In genomic region chr16:67942510-67943255, GRCh38 we compare ENCODE assay signal across 13 cellular contexts. TPM values are rescaled to one million over a fixed set of nuclear protein-coding genes. Genes with fewer than 3 reads are reported as not detected.
DNase-seq lines count a peak whose midpoint lies in the region; ATAC-seq and TF ChIP-seq lines count a peak whose summit lies in the region.
"Had no signal": no experiment of that assay in that cellular context is flagged by ENCODE, and none has a peak within 500 bp of the region (broad histone marks: within the 10 kb centered on the region; RNA-seq: fewer than 3 reads in every experiment).

No MANE protein-coding gene starts in this region.

- ATAC-seq in GM21576 (IDR thresholded peaks at IDR 0.05; ENCODE audit: unreplicated experiment) = no peak

- DNase-seq in NCI-H2196 (lab: John Stamatoyannopoulos, UW; ENCODE audit: unreplicated experiment) (peak; percentile 36), NCI-H2196 treated with DMSO at 0.1 percent for 48 hours (lab: John Stamatoyannopoulos, UW; ENCODE audit: unreplicated experiment) (no peak), right atrium auricular region (ENCODE audit: low spot score) (no peak), testis (no peak), COLO829 (ENCODE audit: low spot score) (no peak)
- DNase-seq: activated CD8-positive, alpha-beta memory T cell treated with anti-CD3 and anti-CD28 coated beads, Interleukin-2, amount 50 U/mL, for 4 hours; NCI-H187; NCI-H748 treated with DMSO at 0.1 percent for 48 hours; upper lobe of right lung had no signal

- TF ChIP-seq POLR2A in testis (IDR thresholded peaks at IDR 0.05) = no peak

- 85 to 95% methylated on average over 4 to 27 of the region's 27 CpGs for WGBS in testis, 2 donors

- peaks cover 78% of the 10 kb centered on the region for H3K36me3 ChIP-seq in right atrium auricular region
- H3K36me3 ChIP-seq in testis (ENCODE audit: low read depth, missing control alignments) = no peaks in the 10 kb centered on the region

- TF ChIP-seq CTCF in right atrium auricular region (IDR thresholded peaks at IDR 0.05) (no peak), testis (IDR thresholded peaks at IDR 0.05) (no peak)

- H3K9me3 ChIP-seq in right atrium auricular region (no peaks in the 10 kb centered on the region), testis (no peaks in the 10 kb centered on the region)
- H3K9me3 ChIP-seq: upper lobe of right lung had no signal

- intact Hi-C loops in testis (cut with DNase I; ENCODE audit: low total_unique reads) = no loop called here

- H3K4me1 ChIP-seq in right atrium auricular region = peaks cover 0 to 54% of the 10 kb centered on the region in 2 donors
- peaks cover 15% of the 10 kb centered on the region for H3K4me1 ChIP-seq in testis

- H3K27me3 ChIP-seq in right atrium auricular region (no peaks in the 10 kb centered on the region), testis (no peaks in the 10 kb centered on the region)
- H3K27me3 ChIP-seq: upper lobe of right lung had no signal

- peak overlapping the region; percentile 7 to 67 for H3K27ac ChIP-seq in right atrium auricular region
- peak overlapping the region; percentile 42 to 60 for H3K27ac ChIP-seq in testis
- H3K27ac ChIP-seq: upper lobe of right lung, VCaP had no signal

- H3K4me3 ChIP-seq in right atrium auricular region (no peak overlapping the region), testis (no peak overlapping the region)
- H3K4me3 ChIP-seq: upper lobe of right lung had no signal

RNA-seq across cellular contexts. Expression of gene LCAT, which starts 1.2 kb away (rescaled TPM):
- total RNA-seq in right atrium auricular region (10 to 100 TPM in 1 of 2 donors, 1 to 10 TPM in 1; 2.9 to 11.8 TPM), testis (10 to 100 TPM; 20.6 to 25.3 TPM)
- 12.9 TPM for polyA plus RNA-seq in testis (ENCODE audit: insufficient read depth, low read depth, low replicate concordance)

RNA-seq across cellular contexts. Expression of gene PSMB10, which starts 6.0 kb away (rescaled TPM):
- total RNA-seq in right atrium auricular region = 10 to 100 TPM; 37.3 to 38.4 TPM
- 10 to 100 TPM; 13.2 to 14.2 TPM for total RNA-seq in testis
- 49.1 TPM for polyA plus RNA-seq in testis (ENCODE audit: insufficient read depth, low read depth, low replicate concordance)

RNA-seq across cellular contexts. Expression of gene CTRL, which starts 11.0 kb away (rescaled TPM):
- total RNA-seq in right atrium auricular region = under 1 TPM in 1 of 2 donors, not detected in 1; 0.59 TPM
- 1 to 10 TPM in 1 of 2 donors, under 1 TPM in 1; 0.62 to 1.7 TPM for total RNA-seq in testis
- polyA plus RNA-seq in testis (ENCODE audit: insufficient read depth, low read depth, low replicate concordance) = 0.36 TPM

RNA-seq across cellular contexts. Expression of gene SLC12A4, which starts 25.8 kb away (rescaled TPM):
- total RNA-seq in right atrium auricular region = 10 to 100 TPM; 39.5 to 85.9 TPM
- total RNA-seq in testis = 10 to 100 TPM; 64.3 to 68.4 TPM
- polyA plus RNA-seq in testis (ENCODE audit: insufficient read depth, low read depth, low replicate concordance) = 46.7 TPM

RNA-seq across cellular contexts. Expression of gene DPEP3, which starts 37.6 kb away (rescaled TPM):
- total RNA-seq in right atrium auricular region = not detected
- total RNA-seq in testis = 100 to 1,000 TPM; 127 to 138 TPM
- 61.0 TPM for polyA plus RNA-seq in testis (ENCODE audit: insufficient read depth, low read depth, low replicate concordance)
- total RNA-seq: fibroblast of villous mesenchyme, SK-MEL-5, upper lobe of right lung had no signal
